ENCODE assay signal across 8 cellular contexts in genomic region chr19:52637718-52638585, GRCh38. TPM values are rescaled to one million over a fixed set of nuclear protein-coding genes. Genes with fewer than 3 reads are reported as not detected.
A peak's percentile ranks its signal among the peaks of the same experiment; 100 is the strongest.
DNase-seq lines count a peak whose midpoint lies in the region; ATAC-seq and TF ChIP-seq lines count a peak whose summit lies in the region.

Gene ZNF83 (minus strand): TSS chr19:52638355.

- peaks cover 0 to 4% (median 0%) of the 10 kb centered on the region in 11 experiments; a peak in 3 of 22 replicates for H4K20me1 ChIP-seq in BLaER1 treated with 17β-estradiol and CSF1 and Interleukin-3, amounts not matched to agents 10 nM and 100 nM

- H3K27me3 ChIP-seq in BLaER1 treated with 17β-estradiol and CSF1 and Interleukin-3, amounts not matched to agents 10 nM and 100 nM = no peaks in the 10 kb centered on the region
- H3K27me3 ChIP-seq in endodermal cell (ENCODE audit: control insufficient read depth, insufficient read depth, low read length, poor library complexity, severe bottlenecking) = no peaks in the 10 kb centered on the region

- H3K9me3 ChIP-seq in BLaER1 treated with 17β-estradiol and CSF1 and Interleukin-3, amounts not matched to agents 10 nM and 100 nM (replicated peaks in 1 of 11) = 0 out of 22 replicates have a peak, but pooled peaks cover 0 to 7% (median 0%) of the 10 kb centered on the region in 11 experiments
- no peaks in the 10 kb centered on the region for H3K9me3 ChIP-seq in endodermal cell (ENCODE audit: control insufficient read depth, low read length)

- H3K4me2 ChIP-seq in BLaER1 treated with 17β-estradiol and CSF1 and Interleukin-3, amounts not matched to agents 10 nM and 100 nM = peak within 1 kb of the TSS; percentile 92 to 100 (median 98)

- no peak for TF ChIP-seq CTCF in endodermal cell (conservative IDR thresholded peaks at IDR 0.05)

- ATAC-seq in GM19395 (IDR thresholded peaks at IDR 0.05; ENCODE audit: unreplicated experiment) = peak; percentile 89
- ATAC-seq in activated CD8-positive, alpha-beta memory T cell treated with anti-CD3 and anti-CD28 coated beads, Interleukin-2, amount 10 ng/mL, durations not matched to agents 7 days and 5 days = peak; percentile 95

- peak within 1 kb of the TSS; percentile 83 to 95 (median 92) for H3K27ac ChIP-seq in BLaER1 treated with 17β-estradiol and CSF1 and Interleukin-3, amounts not matched to agents 10 nM and 100 nM
- H3K27ac ChIP-seq in endodermal cell (ENCODE audit: low read depth, low read length) = no peak within 1 kb of the TSS

- peak within 1 kb of the TSS; percentile 84 to 97 (median 92) for H3K9ac ChIP-seq in BLaER1 treated with 17β-estradiol and CSF1 and Interleukin-3, amounts not matched to agents 10 nM and 100 nM
- H3K9ac ChIP-seq in endodermal cell (ENCODE audit: extremely low read depth, low read length, poor library complexity, severe bottlenecking) = peak within 1 kb of the TSS; percentile 94

- WGBS in endodermal cell (ENCODE audit: insufficient coverage in 1 of 2, insufficient read length in 1 of 2), 2 experiments = 1 to 2% methylated on average over 25 to 55 of the region's 55 CpGs

- DNase-seq in HK-2 (ENCODE audit: unreplicated experiment) = peak; percentile 93
- DNase-seq in NOMO-1 (lab: John Stamatoyannopoulos, UW; ENCODE audit: unreplicated experiment in 2 of 2) = peak; percentile 80 to 86
- DNase-seq in activated CD8-positive, alpha-beta memory T cell treated with anti-CD3 and anti-CD28 coated beads, Interleukin-2, amount 10 ng/mL, durations not matched to agents 7 days and 5 days = peak; percentile 96
- peak; percentile 100 for DNase-seq in endodermal cell
- DNase-seq in mesenteric fat pad (ENCODE audit: low spot score) = peak; percentile 94
- peak; percentile 85 for DNase-seq in stimulated activated CD8-positive, alpha-beta memory T cell treated with anti-CD3 and anti-CD28 coated beads, Interleukin-15, amount 100 ng/mL, for 1 hour (ENCODE audit: low read depth)

- peaks cover 21 to 29% (median 24%) of the 10 kb centered on the region in 11 experiments for H3K36me3 ChIP-seq in BLaER1 treated with 17β-estradiol and CSF1 and Interleukin-3, amounts not matched to agents 10 nM and 100 nM
- peaks cover 12% of the 10 kb centered on the region for H3K36me3 ChIP-seq in endodermal cell (ENCODE audit: control insufficient read depth, insufficient read depth, low read length)

- H3K27me3 Mint-ChIP-seq in activated CD8-positive, alpha-beta memory T cell treated with anti-CD3 and anti-CD28 coated beads, Interleukin-2, amount 10 ng/mL, durations not matched to agents 7 days and 5 days = no peaks in the 10 kb centered on the region
- H3K27me3 Mint-ChIP-seq in endodermal cell (ENCODE audit: insufficient read depth) = no peaks in the 10 kb centered on the region

- peak within 1 kb of the TSS; percentile 97 for H3K27ac Mint-ChIP-seq in activated CD8-positive, alpha-beta memory T cell treated with anti-CD3 and anti-CD28 coated beads, Interleukin-2, amount 10 ng/mL, durations not matched to agents 7 days and 5 days
- peak within 1 kb of the TSS; percentile 98 for H3K27ac Mint-ChIP-seq in endodermal cell

- H3K4me3 Mint-ChIP-seq in activated CD8-positive, alpha-beta memory T cell treated with anti-CD3 and anti-CD28 coated beads, Interleukin-2, amount 10 ng/mL, durations not matched to agents 7 days and 5 days = peak within 1 kb of the TSS; percentile 99
- H3K4me3 Mint-ChIP-seq in endodermal cell = peak within 1 kb of the TSS; percentile 83

- peaks cover 16 to 27% (median 22%) of the 10 kb centered on the region in 10 experiments for H3K4me1 ChIP-seq in BLaER1 treated with 17β-estradiol and CSF1 and Interleukin-3, amounts not matched to agents 10 nM and 100 nM
- H3K4me1 ChIP-seq in endodermal cell (ENCODE audit: control insufficient read depth, insufficient read depth, low read length) = peaks cover 3% of the 10 kb centered on the region

- H3K36me3 Mint-ChIP-seq in activated CD8-positive, alpha-beta memory T cell treated with anti-CD3 and anti-CD28 coated beads, Interleukin-2, amount 10 ng/mL, durations not matched to agents 7 days and 5 days = peaks cover 59% of the 10 kb centered on the region
- H3K36me3 Mint-ChIP-seq in endodermal cell (ENCODE audit: low read depth) = peaks cover 13% of the 10 kb centered on the region

- H3K4me3 ChIP-seq in BLaER1 treated with 17β-estradiol and CSF1 and Interleukin-3, amounts not matched to agents 10 nM and 100 nM = peak within 1 kb of the TSS; percentile 67 to 84 (median 77)
- peak within 1 kb of the TSS; percentile 96 for H3K4me3 ChIP-seq in endodermal cell (ENCODE audit: low read length)

- H3K9me3 Mint-ChIP-seq in activated CD8-positive, alpha-beta memory T cell treated with anti-CD3 and anti-CD28 coated beads, Interleukin-2, amount 10 ng/mL, durations not matched to agents 7 days and 5 days (ENCODE audit: low read depth) = peaks cover 16% of the 10 kb centered on the region
- no peaks in the 10 kb centered on the region for H3K9me3 Mint-ChIP-seq in endodermal cell

- H3K4me1 Mint-ChIP-seq in activated CD8-positive, alpha-beta memory T cell treated with anti-CD3 and anti-CD28 coated beads, Interleukin-2, amount 10 ng/mL, durations not matched to agents 7 days and 5 days = peaks cover 17% of the 10 kb centered on the region
- peaks cover 29% of the 10 kb centered on the region for H3K4me1 Mint-ChIP-seq in endodermal cell

- CTCF ChIA-PET in activated CD8-positive, alpha-beta memory T cell treated with anti-CD3 and anti-CD28 coated beads, Interleukin-2, amount 10 ng/mL, durations not matched to agents 7 days and 5 days (lab: Charles Lee) = no interaction called here

RNA-seq across cellular contexts. Expression of gene ZNF83, which starts in this region (rescaled TPM):
- 10 to 100 TPM; 32.0 to 64.2 TPM for total RNA-seq in activated CD8-positive, alpha-beta memory T cell treated with anti-CD3 and anti-CD28 coated beads, Interleukin-2, amount 10 ng/mL, durations not matched to agents 7 days and 5 days
- 10 to 100 TPM; 59.0 to 88.7 TPM for total RNA-seq in endodermal cell
- polyA plus RNA-seq in endodermal cell (2013, experiment 1 of 2) = 62.8 TPM
- polyA plus RNA-seq in endodermal cell (2013, experiment 2 of 2) = 60.8 TPM
- 30.0 TPM for total RNA-seq in mesenteric fat pad
